ENCODE assay signal across 1 cellular context in the genomic region with DNA sequence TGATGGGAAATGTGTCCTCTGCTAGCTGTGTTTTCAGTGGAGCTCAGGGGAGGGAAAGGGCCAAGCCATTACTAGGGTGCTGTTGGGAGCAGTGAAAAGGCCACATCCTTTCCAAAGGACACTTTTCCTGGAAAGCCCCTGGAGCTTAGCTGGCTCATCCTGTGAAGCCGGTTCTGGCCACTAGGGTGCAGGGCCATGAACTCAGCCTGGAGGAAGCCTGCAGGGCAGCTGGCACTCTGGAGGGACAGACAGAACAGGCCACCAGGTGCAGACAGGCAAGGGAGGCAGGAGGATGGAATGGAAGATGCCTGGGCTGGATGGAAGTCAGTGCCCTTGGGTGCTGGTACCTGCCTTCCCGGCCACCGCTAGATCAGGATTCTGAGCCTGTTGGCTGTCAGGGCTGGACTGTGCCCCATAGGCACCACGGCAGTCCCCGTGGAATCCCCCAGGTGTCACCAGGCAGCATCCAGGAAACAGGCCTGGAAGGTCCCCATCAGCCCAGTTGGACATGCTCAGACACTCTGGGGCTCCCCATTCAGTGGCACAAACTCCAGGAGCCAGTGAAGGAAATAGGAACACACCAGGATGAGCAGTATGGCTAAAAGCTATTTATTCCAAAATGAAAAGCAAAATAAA.
TF ChIP-seq lines count a peak whose summit lies in the region.

No MANE protein-coding gene starts in this region.

TF ChIP-seq in H1, 55 proteins besides CTCF, POLR2A, EP300 and RAD21:
- TF ChIP-seq TBP (IDR thresholded peaks at IDR 0.05; ENCODE audit: low read depth, low read length): 0 out of 2 replicates have a peak, but pooled peaks have one; percentile 18
- TF ChIP-seq NRF1 (IDR thresholded peaks at IDR 0.05; ENCODE audit: low read depth, low read length): no peak
- no peak for TF ChIP-seq ZNF274 (IDR thresholded peaks at IDR 0.05; ENCODE audit: borderline replicate concordance, extremely low read depth, low read length)
- peak; percentile 12 for TF ChIP-seq NANOG (IDR thresholded peaks at IDR 0.05; ENCODE audit: insufficient read depth, low read depth, low read length, poor library complexity, severe bottlenecking)
- 0 out of 2 replicates have a peak, but pooled peaks have one; percentile 21 for TF ChIP-seq TCF12 (IDR thresholded peaks at IDR 0.05; ENCODE audit: low read depth, low read length)
TF ChIP-seq in H1: peak in this region for 3.
